ENCODE assay signal across 1 cellular context in the genomic region with DNA sequence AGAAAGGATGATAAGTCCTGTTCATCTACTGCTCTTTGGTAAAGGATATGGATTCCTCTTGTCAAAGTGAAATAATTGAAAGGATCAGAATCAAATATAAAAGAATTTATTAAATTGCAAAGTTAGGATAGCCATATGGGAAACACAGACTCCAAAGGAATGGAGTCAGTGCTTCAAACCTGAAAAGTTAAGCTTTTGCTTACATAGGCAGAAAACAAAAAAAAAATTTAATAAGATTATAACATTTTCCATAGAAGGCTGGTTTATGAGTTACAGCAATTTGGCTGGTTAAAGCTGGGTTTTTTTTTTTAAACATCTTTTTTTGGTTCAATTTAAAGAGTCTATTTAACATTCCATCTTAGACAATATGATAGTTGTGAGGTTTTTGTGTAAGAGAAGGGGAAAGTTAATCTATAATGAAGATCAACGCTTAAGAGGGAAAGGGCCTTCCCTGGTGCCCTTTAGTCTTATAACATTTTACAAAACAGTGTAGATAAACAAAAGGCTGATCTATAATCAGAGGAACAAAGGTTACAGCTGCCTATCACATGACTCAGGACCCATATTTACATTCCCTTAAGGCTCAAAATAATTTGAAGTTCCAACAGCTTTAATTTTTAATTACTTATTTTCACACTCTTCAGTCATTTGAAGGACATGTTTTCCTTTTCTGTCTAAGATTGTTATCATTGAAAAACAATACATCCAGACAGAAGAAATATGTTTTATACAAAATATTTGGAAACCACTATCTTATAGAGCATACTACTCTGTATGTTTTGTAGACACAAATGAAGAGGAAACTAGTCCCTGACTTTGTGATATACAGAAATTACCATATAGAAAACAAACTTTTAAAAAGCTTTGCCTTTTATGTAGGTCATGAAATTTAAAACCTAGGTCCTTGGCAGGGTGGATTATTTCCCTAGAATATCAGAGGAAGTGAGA.
TF ChIP-seq lines count a peak whose summit lies in the region.

No MANE protein-coding gene starts in this region.

TF ChIP-seq in HepG2, 621 proteins besides CTCF, POLR2A, EP300 and RAD21 (continued from another document and continues in another):
- TF ChIP-seq ZBTB40 (IDR thresholded peaks at IDR 0.05) (no peak), ZBTB40 (CRISPR knock-in tag; IDR thresholded peaks at IDR 0.05) (no peak), ARNT (IDR thresholded peaks at IDR 0.05) (no peak), SRY (CRISPR knock-in tag; IDR thresholded peaks at IDR 0.05) (no peak), SOX13 (IDR thresholded peaks at IDR 0.05) (peak; percentile 63; the same call in 1 of the 2 replicates), SOX13 (CRISPR knock-in tag; conservative IDR thresholded peaks at IDR 0.05 in 1 of 2, IDR thresholded peaks at IDR 0.05 in 1 of 2) (peak in 1 of 2 experiments; percentile 95; a peak in 2 of 4 replicates), CERS6 (CRISPR knock-in tag; IDR thresholded peaks at IDR 0.05) (no peak), ZNF607 (CRISPR knock-in tag; IDR thresholded peaks at IDR 0.05; ENCODE audit: borderline replicate concordance) (no peak), MYNN (CRISPR knock-in tag; IDR thresholded peaks at IDR 0.05; ENCODE audit: low read depth) (no peak), TBX2 (CRISPR knock-in tag; IDR thresholded peaks at IDR 0.05; ENCODE audit: borderline replicate concordance) (no peak), ZNF143 (CRISPR knock-in tag; IDR thresholded peaks at IDR 0.05) (no peak), NR0B2 (CRISPR knock-in tag; IDR thresholded peaks at IDR 0.05) (no peak), ZNF329 (CRISPR knock-in tag; IDR thresholded peaks at IDR 0.05; ENCODE audit: low read depth) (no peak), ZNF660 (CRISPR knock-in tag; IDR thresholded peaks at IDR 0.05; ENCODE audit: borderline replicate concordance, low read depth) (no peak), ZFP82 (CRISPR knock-in tag; IDR thresholded peaks at IDR 0.05; ENCODE audit: borderline replicate concordance) (no peak), ZNF501 (CRISPR knock-in tag; IDR thresholded peaks at IDR 0.05) (no peak), RBM39 (IDR thresholded peaks at IDR 0.05; ENCODE audit: low read depth, low read length, poor library complexity, severe bottlenecking) (no peak), FLYWCH1 (CRISPR knock-in tag; IDR thresholded peaks at IDR 0.05) (no peak), BRF2 (CRISPR knock-in tag; IDR thresholded peaks at IDR 0.05) (no peak), MIXL1 (CRISPR knock-in tag; IDR thresholded peaks at IDR 0.05) (peak; percentile 85; the same call in 1 of the 2 replicates), ZNF382 (CRISPR knock-in tag; IDR thresholded peaks at IDR 0.05; ENCODE audit: borderline replicate concordance) (no peak), PHB2 (IDR thresholded peaks at IDR 0.05; ENCODE audit: partially characterized antibody) (no peak), ZNF768 (CRISPR knock-in tag; IDR thresholded peaks at IDR 0.05) (no peak), ZNF616 (CRISPR knock-in tag; IDR thresholded peaks at IDR 0.05; ENCODE audit: low read depth) (no peak), ZNF10 (CRISPR knock-in tag; IDR thresholded peaks at IDR 0.05; ENCODE audit: borderline replicate concordance, low read depth) (no peak), CBX5 (CRISPR knock-in tag; IDR thresholded peaks at IDR 0.05; ENCODE audit: borderline replicate concordance) (no peak), TCF7 (IDR thresholded peaks at IDR 0.05; ENCODE audit: low read depth) (peak; percentile 66), ZNF703 (CRISPR knock-in tag; IDR thresholded peaks at IDR 0.05; ENCODE audit: borderline replicate concordance) (no peak), ZKSCAN8 (CRISPR knock-in tag; IDR thresholded peaks at IDR 0.05; ENCODE audit: borderline replicate concordance) (no peak), ZNF552 (CRISPR knock-in tag; IDR thresholded peaks at IDR 0.05; ENCODE audit: borderline replicate concordance) (no peak), ZFP36L1 (CRISPR knock-in tag; IDR thresholded peaks at IDR 0.05) (no peak), KDM6A (CRISPR knock-in tag; IDR thresholded peaks at IDR 0.05; ENCODE audit: low read depth) (peak; percentile 82)
- TF ChIP-seq, protein P1, sequence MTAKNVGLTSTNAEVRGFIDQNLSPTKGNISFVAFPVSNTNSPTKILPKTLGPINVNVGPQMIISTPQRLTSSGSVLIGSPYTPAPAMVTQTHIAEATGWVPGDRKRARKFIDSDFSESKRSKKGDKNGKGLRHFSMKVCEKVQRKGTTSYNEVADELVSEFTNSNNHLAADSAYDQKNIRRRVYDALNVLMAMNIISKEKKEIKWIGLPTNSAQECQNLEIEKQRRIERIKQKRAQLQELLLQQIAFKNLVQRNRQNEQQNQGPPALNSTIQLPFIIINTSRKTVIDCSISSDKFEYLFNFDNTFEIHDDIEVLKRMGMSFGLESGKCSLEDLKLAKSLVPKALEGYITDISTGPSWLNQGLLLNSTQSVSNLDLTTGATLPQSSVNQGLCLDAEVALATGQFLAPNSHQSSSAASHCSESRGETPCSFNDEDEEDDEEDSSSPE (CRISPR knock-in tag; IDR thresholded peaks at IDR 0.05) = no peak
- TF ChIP-seq, protein P2, sequence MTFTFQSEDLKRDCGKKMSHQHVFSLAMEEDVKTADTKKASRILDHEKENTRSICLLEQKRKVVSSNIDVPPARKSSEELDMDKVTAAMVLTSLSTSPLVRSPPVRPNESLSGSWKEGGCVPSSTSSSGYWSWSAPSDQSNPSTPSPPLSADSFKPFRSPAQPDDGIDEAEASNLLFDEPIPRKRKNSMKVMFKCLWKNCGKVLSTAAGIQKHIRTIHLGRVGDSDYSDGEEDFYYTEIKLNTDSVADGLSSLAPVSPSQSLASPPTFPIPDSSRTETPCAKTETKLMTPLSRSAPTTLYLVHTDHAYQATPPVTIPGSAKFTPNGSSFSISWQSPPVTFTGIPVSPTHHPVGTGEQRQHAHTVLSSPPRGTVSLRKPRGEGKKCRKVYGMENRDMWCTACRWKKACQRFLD (CRISPR knock-in tag; IDR thresholded peaks at IDR 0.05; ENCODE audit: borderline replicate concordance) = no peak
- TF ChIP-seq, protein P3, sequence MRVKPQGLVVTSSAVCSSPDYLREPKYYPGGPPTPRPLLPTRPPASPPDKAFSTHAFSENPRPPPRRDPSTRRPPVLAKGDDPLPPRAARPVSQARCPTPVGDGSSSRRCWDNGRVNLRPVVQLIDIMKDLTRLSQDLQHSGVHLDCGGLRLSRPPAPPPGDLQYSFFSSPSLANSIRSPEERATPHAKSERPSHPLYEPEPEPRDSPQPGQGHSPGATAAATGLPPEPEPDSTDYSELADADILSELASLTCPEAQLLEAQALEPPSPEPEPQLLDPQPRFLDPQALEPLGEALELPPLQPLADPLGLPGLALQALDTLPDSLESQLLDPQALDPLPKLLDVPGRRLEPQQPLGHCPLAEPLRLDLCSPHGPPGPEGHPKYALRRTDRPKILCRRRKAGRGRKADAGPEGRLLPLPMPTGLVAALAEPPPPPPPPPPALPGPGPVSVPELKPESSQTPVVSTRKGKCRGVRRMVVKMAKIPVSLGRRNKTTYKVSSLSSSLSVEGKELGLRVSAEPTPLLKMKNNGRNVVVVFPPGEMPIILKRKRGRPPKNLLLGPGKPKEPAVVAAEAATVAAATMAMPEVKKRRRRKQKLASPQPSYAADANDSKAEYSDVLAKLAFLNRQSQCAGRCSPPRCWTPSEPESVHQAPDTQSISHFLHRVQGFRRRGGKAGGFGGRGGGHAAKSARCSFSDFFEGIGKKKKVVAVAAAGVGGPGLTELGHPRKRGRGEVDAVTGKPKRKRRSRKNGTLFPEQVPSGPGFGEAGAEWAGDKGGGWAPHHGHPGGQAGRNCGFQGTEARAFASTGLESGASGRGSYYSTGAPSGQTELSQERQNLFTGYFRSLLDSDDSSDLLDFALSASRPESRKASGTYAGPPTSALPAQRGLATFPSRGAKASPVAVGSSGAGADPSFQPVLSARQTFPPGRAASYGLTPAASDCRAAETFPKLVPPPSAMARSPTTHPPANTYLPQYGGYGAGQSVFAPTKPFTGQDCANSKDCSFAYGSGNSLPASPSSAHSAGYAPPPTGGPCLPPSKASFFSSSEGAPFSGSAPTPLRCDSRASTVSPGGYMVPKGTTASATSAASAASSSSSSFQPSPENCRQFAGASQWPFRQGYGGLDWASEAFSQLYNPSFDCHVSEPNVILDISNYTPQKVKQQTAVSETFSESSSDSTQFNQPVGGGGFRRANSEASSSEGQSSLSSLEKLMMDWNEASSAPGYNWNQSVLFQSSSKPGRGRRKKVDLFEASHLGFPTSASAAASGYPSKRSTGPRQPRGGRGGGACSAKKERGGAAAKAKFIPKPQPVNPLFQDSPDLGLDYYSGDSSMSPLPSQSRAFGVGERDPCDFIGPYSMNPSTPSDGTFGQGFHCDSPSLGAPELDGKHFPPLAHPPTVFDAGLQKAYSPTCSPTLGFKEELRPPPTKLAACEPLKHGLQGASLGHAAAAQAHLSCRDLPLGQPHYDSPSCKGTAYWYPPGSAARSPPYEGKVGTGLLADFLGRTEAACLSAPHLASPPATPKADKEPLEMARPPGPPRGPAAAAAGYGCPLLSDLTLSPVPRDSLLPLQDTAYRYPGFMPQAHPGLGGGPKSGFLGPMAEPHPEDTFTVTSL (CRISPR knock-in tag; IDR thresholded peaks at IDR 0.05; ENCODE audit: borderline replicate concordance) = peak; percentile 88; the same call in 1 of the 2 replicates
